13 cellular contexts compared by ENCODE assay signal in genomic region chr11:45400594-45400993, GRCh38.
DNase-seq lines count a peak whose midpoint lies in the region; ATAC-seq lines count a peak whose summit lies in the region.
"Had no signal": no experiment of that assay in that cellular context is flagged by ENCODE, and none has a peak within 500 bp of the region (broad histone marks: within the 10 kb centered on the region; RNA-seq: fewer than 3 reads in every experiment).

No MANE protein-coding gene starts in this region.

- in situ Hi-C loops in ACHN (cut with HindIII; ENCODE audit: low pct_ligation_motif_present, low pct_unique_long_range_greater_than_20kb, low sequenced_read_pairs): no loop called here

- no peak for ATAC-seq in left colon
- no peak for ATAC-seq in HG03196 (IDR thresholded peaks at IDR 0.05; ENCODE audit: unreplicated experiment)
- ATAC-seq: T-helper 17 cell had no signal

- DNase-seq in ACHN: peak; percentile 65
- DNase-seq in HCEC 1CT: peak; percentile 74
- DNase-seq in amniotic epithelial cell (ENCODE audit: low read depth): peak; percentile 17
- peak; percentile 11 for DNase-seq in glomerular visceral epithelial cell (ENCODE audit: extremely low spot score)
- DNase-seq in left colon: no peak
- DNase-seq in NCI-H446 (lab: John Stamatoyannopoulos, UW): no peak
- no peak for DNase-seq in RPMI8226
- DNase-seq: activated CD4-positive, alpha-beta T cell treated with anti-CD3 and anti-CD28 coated beads, Interleukin-2, amount 50 U/mL, for 4 hours; MV-4-11; NCI-H345; PC-9; T-helper 17 cell had no signal

- intact Hi-C loops in left colon (cut with DNase I, micrococcal nuclease): no loop called here

Comparison
In these comparisons a context has a peak if more than half of its experiments do, and no peak if none do; other contexts are left out.
1. DNase-seq: peak in ACHN (single experiment), HCEC 1CT (single experiment), amniotic epithelial cell (single experiment) and glomerular visceral epithelial cell (single experiment); none in left colon (0 of 2), NCI-H446 (0 of 2) and RPMI8226 (single experiment).